In genomic region chr1:31422505-31423319, GRCh38 we compare ENCODE assay signal across 1 cellular context.
TF ChIP-seq lines count a peak whose summit lies in the region.

No MANE protein-coding gene starts in this region.

TF ChIP-seq in HepG2, 621 proteins besides CTCF, POLR2A, EP300 and RAD21 (continued from another document and continues in another):
- TF ChIP-seq POLR2AphosphoS2 (IDR thresholded peaks at IDR 0.05; ENCODE audit: low read depth, low read length): no peak
- TF ChIP-seq REXO4 (CRISPR knock-in tag; IDR thresholded peaks at IDR 0.05; ENCODE audit: borderline replicate concordance): no peak
- no peak for TF ChIP-seq CREBL2 (CRISPR knock-in tag; IDR thresholded peaks at IDR 0.05; ENCODE audit: borderline replicate concordance)
- peak; percentile 37; the same call in 1 of the 2 replicates for TF ChIP-seq GATAD1 (CRISPR knock-in tag; IDR thresholded peaks at IDR 0.05)
- no peak; the same call in 1 of the 2 replicates for TF ChIP-seq JUND (CRISPR knock-in tag; IDR thresholded peaks at IDR 0.05)
- no peak for TF ChIP-seq MTA1 (CRISPR knock-in tag; IDR thresholded peaks at IDR 0.05; ENCODE audit: borderline replicate concordance)
- TF ChIP-seq ZNF10 (CRISPR knock-in tag; IDR thresholded peaks at IDR 0.05; ENCODE audit: borderline replicate concordance, low read depth): no peak
- TF ChIP-seq THRA (CRISPR knock-in tag; IDR thresholded peaks at IDR 0.05; ENCODE audit: borderline replicate concordance): peak; percentile 58
- TF ChIP-seq CHD2 (IDR thresholded peaks at IDR 0.05; ENCODE audit: low read depth, low read length): no peak
- no peak for TF ChIP-seq KLF12 (CRISPR knock-in tag; IDR thresholded peaks at IDR 0.05; ENCODE audit: borderline replicate concordance)
- no peak for TF ChIP-seq HOXD1 (CRISPR knock-in tag; IDR thresholded peaks at IDR 0.05)
- no peak for TF ChIP-seq ZBTB33 (CRISPR knock-in tag; IDR thresholded peaks at IDR 0.05)
- no peak for TF ChIP-seq NFKBIZ (CRISPR knock-in tag; IDR thresholded peaks at IDR 0.05)
- TF ChIP-seq FLYWCH1 (CRISPR knock-in tag; IDR thresholded peaks at IDR 0.05): no peak
- TF ChIP-seq KLF15 (CRISPR knock-in tag; IDR thresholded peaks at IDR 0.05; ENCODE audit: borderline replicate concordance): no peak
- TF ChIP-seq CSRNP1 (CRISPR knock-in tag; IDR thresholded peaks at IDR 0.05): no peak
- no peak for TF ChIP-seq BCL3 (CRISPR knock-in tag; IDR thresholded peaks at IDR 0.05)
- no peak for TF ChIP-seq ZNF331 (CRISPR knock-in tag; IDR thresholded peaks at IDR 0.05)
- TF ChIP-seq RFXANK (CRISPR knock-in tag; IDR thresholded peaks at IDR 0.05): no peak
- TF ChIP-seq RBM39 (IDR thresholded peaks at IDR 0.05; ENCODE audit: low read depth, low read length, poor library complexity, severe bottlenecking): no peak
- no peak; the same call in 1 of the 2 replicates for TF ChIP-seq KMT2B (CRISPR knock-in tag; IDR thresholded peaks at IDR 0.05)
- no peak for TF ChIP-seq TRAFD1 (CRISPR knock-in tag; IDR thresholded peaks at IDR 0.05; ENCODE audit: borderline replicate concordance)
- TF ChIP-seq ZNF569 (CRISPR knock-in tag; IDR thresholded peaks at IDR 0.05; ENCODE audit: borderline replicate concordance): no peak
- no peak for TF ChIP-seq BCL6 (CRISPR knock-in tag; IDR thresholded peaks at IDR 0.05)
- no peak for TF ChIP-seq ZNF614 (CRISPR knock-in tag; IDR thresholded peaks at IDR 0.05; ENCODE audit: borderline replicate concordance)
- TF ChIP-seq ARNTL (CRISPR knock-in tag; IDR thresholded peaks at IDR 0.05): peak; percentile 52; the same call in 1 of the 2 replicates
- no peak for TF ChIP-seq MED13 (CRISPR knock-in tag; IDR thresholded peaks at IDR 0.05)
- TF ChIP-seq ZNF253 (CRISPR knock-in tag; IDR thresholded peaks at IDR 0.05; ENCODE audit: borderline replicate concordance): no peak
- TF ChIP-seq MIER2 (CRISPR knock-in tag; IDR thresholded peaks at IDR 0.05): no peak
- TF ChIP-seq TBX3 (IDR thresholded peaks at IDR 0.05; ENCODE audit: borderline replicate concordance): no peak
- TF ChIP-seq ZNF232 (CRISPR knock-in tag; IDR thresholded peaks at IDR 0.05; ENCODE audit: borderline replicate concordance): 0 out of 2 replicates have a peak, but pooled peaks have one; percentile 12
- TF ChIP-seq CREM (IDR thresholded peaks at IDR 0.05): no peak
- TF ChIP-seq CREM (CRISPR knock-in tag; IDR thresholded peaks at IDR 0.05): no peak
- peak; percentile 62; the same call in 1 of the 2 replicates for TF ChIP-seq HNF1B (CRISPR knock-in tag; IDR thresholded peaks at IDR 0.05)
- no peak for TF ChIP-seq NR2F2 (IDR thresholded peaks at IDR 0.05; ENCODE audit: borderline replicate concordance, low read depth)
- no peak for TF ChIP-seq ZBTB7A (CRISPR knock-in tag; IDR thresholded peaks at IDR 0.05)
- no peak for TF ChIP-seq ZNF326 (CRISPR knock-in tag; IDR thresholded peaks at IDR 0.05; ENCODE audit: borderline replicate concordance)
- peak; percentile 65; the same call in 1 of the 2 replicates for TF ChIP-seq KDM3A (CRISPR knock-in tag; IDR thresholded peaks at IDR 0.05; ENCODE audit: low read depth)
- TF ChIP-seq ZNF761 (CRISPR knock-in tag; conservative IDR thresholded peaks at IDR 0.05): no peak
- no peak for TF ChIP-seq LCORL (IDR thresholded peaks at IDR 0.05)
- peak; percentile 86 for TF ChIP-seq LCORL (CRISPR knock-in tag; IDR thresholded peaks at IDR 0.05)
- TF ChIP-seq PPARG (CRISPR knock-in tag; conservative IDR thresholded peaks at IDR 0.05): 0 out of 2 replicates have a peak, but pooled peaks have one; percentile 39
- no peak for TF ChIP-seq CBX2 (IDR thresholded peaks at IDR 0.05; ENCODE audit: low read depth, low read length)
- no peak for TF ChIP-seq CBX2 (CRISPR knock-in tag; IDR thresholded peaks at IDR 0.05; ENCODE audit: low read depth)
- TF ChIP-seq MLXIP (CRISPR knock-in tag; IDR thresholded peaks at IDR 0.05; ENCODE audit: borderline replicate concordance): no peak
- TF ChIP-seq ZNF567 (CRISPR knock-in tag; IDR thresholded peaks at IDR 0.05; ENCODE audit: borderline replicate concordance): no peak
- no peak for TF ChIP-seq CENPT (CRISPR knock-in tag; IDR thresholded peaks at IDR 0.05; ENCODE audit: low read depth)
- TF ChIP-seq ELK4 (CRISPR knock-in tag; IDR thresholded peaks at IDR 0.05; ENCODE audit: borderline replicate concordance): no peak
- TF ChIP-seq ZBTB14 (CRISPR knock-in tag; IDR thresholded peaks at IDR 0.05): no peak
- no peak for TF ChIP-seq CHCHD3 (CRISPR knock-in tag; IDR thresholded peaks at IDR 0.05)
- TF ChIP-seq ETV6 (CRISPR knock-in tag; conservative IDR thresholded peaks at IDR 0.05): no peak
- TF ChIP-seq ZNF34 (CRISPR knock-in tag; IDR thresholded peaks at IDR 0.05; ENCODE audit: borderline replicate concordance): no peak
